ENCODE assay signal across 8 cellular contexts in the genomic region with DNA sequence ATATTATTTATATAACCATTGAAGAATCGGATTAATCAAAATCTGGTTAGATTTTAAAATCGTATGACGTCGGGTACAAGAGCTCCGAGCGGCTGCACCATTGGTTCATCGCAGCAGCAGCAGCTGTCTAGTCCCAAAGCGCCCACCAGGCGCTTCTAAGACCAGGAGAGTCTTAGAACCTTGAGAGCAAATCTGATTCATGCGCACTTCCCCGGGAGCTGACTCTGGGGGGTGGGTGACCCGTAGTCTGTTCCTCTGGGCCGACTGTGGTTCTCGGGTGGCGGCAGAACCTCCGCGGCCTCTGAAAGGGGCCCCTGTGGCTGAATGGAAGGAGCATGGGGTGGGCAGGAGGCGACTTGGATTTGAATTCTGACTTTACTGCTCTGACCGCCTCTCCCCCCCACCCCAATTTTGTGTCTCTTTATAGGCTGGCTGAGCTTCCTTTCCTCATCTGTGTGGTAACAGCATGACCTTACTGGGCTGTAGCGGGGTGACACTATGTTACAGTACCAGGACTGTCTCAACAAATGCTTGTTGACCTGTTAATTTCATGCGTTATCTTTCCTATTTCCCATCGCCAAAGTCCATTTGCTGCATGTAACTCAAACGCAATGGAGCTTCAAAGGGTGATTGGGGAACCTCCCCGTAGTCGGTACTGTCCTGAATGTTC.
DNase-seq lines count a peak whose midpoint lies in the region; ATAC-seq and TF ChIP-seq lines count a peak whose summit lies in the region.

No MANE protein-coding gene starts in this region.

- peak overlapping the region; percentile 94 for H3K4me3 ChIP-seq in DOHH2 (ENCODE audit: low read length)
- no peak overlapping the region for H3K4me3 ChIP-seq in neuronal stem cell (ENCODE audit: low read length in 2 of 2)
- H3K4me3 ChIP-seq in adrenal gland, result peak overlapping the region in 1 of 4 donors; percentile 69

- no peak overlapping the region for H3K14ac ChIP-seq in neuronal stem cell (ENCODE audit: low read length)

- no peak for TF ChIP-seq POLR2A in adrenal gland (IDR thresholded peaks at IDR 0.05)

- H2BK12ac ChIP-seq in neuronal stem cell (ENCODE audit: low read length), result no peak overlapping the region

- peak; percentile 91 for DNase-seq in NAMALWA (ENCODE audit: low spot score)
- DNase-seq in ecto neural progenitor cell (ENCODE audit: low spot score), result peak; percentile 62
- DNase-seq in neuronal stem cell (ENCODE audit: low spot score), result peak; percentile 14
- DNase-seq in NCI-H2227 treated with DMSO at 0.1 percent for 48 hours (lab: John Stamatoyannopoulos, UW), result no peak
- no peak for DNase-seq in adrenal gland
- no peak for DNase-seq in stimulated activated CD4-positive, alpha-beta T cell treated with anti-CD3 and anti-CD28 coated beads, Interleukin-2, amount 100 ng/mL, for 48 hours

- H2BK120ac ChIP-seq in neuronal stem cell (ENCODE audit: low read depth, low read length), result no peak overlapping the region

- H3K9me3 ChIP-seq in DOHH2 (ENCODE audit: control insufficient read depth, insufficient read depth, low read length) (no peaks in the 10 kb centered on the region), neuronal stem cell (replicated peaks in 1 of 2; ENCODE audit: control insufficient read depth in 2 of 2, insufficient read depth in 1 of 2, low read depth in 1 of 2, low read length in 2 of 2) (peaks cover 0 to 6% of the 10 kb centered on the region in 2 donors), adrenal gland (replicated peaks in 1 of 3) (no peaks in the 10 kb centered on the region)

- no peaks in the 10 kb centered on the region for H3K79me1 ChIP-seq in neuronal stem cell (ENCODE audit: low read depth, low read length)

- no peak overlapping the region for H3K4ac ChIP-seq in neuronal stem cell (ENCODE audit: low read length)

- intact Hi-C loops in adrenal gland (cut with DNase I), result no loop called here

- no peak overlapping the region for H2BK5ac ChIP-seq in neuronal stem cell (ENCODE audit: low read length)

- H4K8ac ChIP-seq in neuronal stem cell (ENCODE audit: low read depth, low read length), result no peak overlapping the region

- H2BK15ac ChIP-seq in neuronal stem cell (ENCODE audit: low read length), result no peak overlapping the region

- peak overlapping the region; percentile 73 for H2AFZ ChIP-seq in neuronal stem cell (ENCODE audit: low read length)

- no CpG with 5 or more reads among the region's 25 CpGs for WGBS in neuronal stem cell (ENCODE audit: extremely low coverage in 2 of 2, insufficient read length in 2 of 2, insufficient replicate concordance in 1 of 2), 2 donors
- 38 to 46% (median 40%) methylated on average over 20 to 25 of the region's 25 CpGs for WGBS in adrenal gland, 4 donors

- peaks cover 22% of the 10 kb centered on the region for H3F3A ChIP-seq in DOHH2 (ENCODE audit: control insufficient read depth, insufficient read depth)

- H4K91ac ChIP-seq in neuronal stem cell (ENCODE audit: low read depth, low read length, poor library complexity), result no peak overlapping the region

- peak overlapping the region; percentile 98 for H3K27ac ChIP-seq in DOHH2 (ENCODE audit: low read depth, low read length)
- no peak overlapping the region for H3K27ac ChIP-seq in neuronal stem cell (replicated peaks; ENCODE audit: low read length)
- H3K27ac ChIP-seq in adrenal gland, result no peak overlapping the region

- H3K4me2 ChIP-seq in DOHH2 (ENCODE audit: low read length) (peak overlapping the region; percentile 78), neuronal stem cell (ENCODE audit: insufficient read depth, low read length, poor library complexity, severe bottlenecking) (peak overlapping the region; percentile 90)

- peaks cover 21% of the 10 kb centered on the region for H3K36me3 ChIP-seq in DOHH2 (ENCODE audit: control insufficient read depth, low read length)
- H3K36me3 ChIP-seq in neuronal stem cell (replicated peaks in 1 of 2; ENCODE audit: control insufficient read depth in 2 of 2, insufficient read depth in 2 of 2, low read length in 2 of 2), result no peaks in the 10 kb centered on the region
- H3K36me3 ChIP-seq in adrenal gland (replicated peaks in 1 of 2), result no peaks in the 10 kb centered on the region

- TF ChIP-seq CTCF in DOHH2 (IDR thresholded peaks at IDR 0.05; ENCODE audit: low read depth, low read length, poor library complexity, severe bottlenecking) (peak; percentile 12), adrenal gland (IDR thresholded peaks at IDR 0.05) (no peak)

- H3K23ac ChIP-seq in neuronal stem cell (ENCODE audit: low read depth, low read length, poor library complexity), result no peak overlapping the region

- H4K20me1 ChIP-seq in DOHH2 (ENCODE audit: control insufficient read depth, insufficient read depth, low read depth, low read length), result no peaks in the 10 kb centered on the region

- peaks cover 29% of the 10 kb centered on the region for H3K4me1 ChIP-seq in DOHH2 (ENCODE audit: control insufficient read depth, low read length)
- peaks cover 0 to 10% of the 10 kb centered on the region in 2 donors for H3K4me1 ChIP-seq in neuronal stem cell (ENCODE audit: control insufficient read depth in 2 of 2, insufficient read depth in 1 of 2, low read depth in 1 of 2, low read length in 2 of 2)
- peaks cover 7 to 23% of the 10 kb centered on the region in 2 donors for H3K4me1 ChIP-seq in adrenal gland (replicated peaks in 1 of 2)

- peaks cover 36% of the 10 kb centered on the region for H3K79me2 ChIP-seq in DOHH2 (ENCODE audit: control insufficient read depth, low read length)

- H2AK5ac ChIP-seq in neuronal stem cell (ENCODE audit: low read depth, low read length), result no peak overlapping the region

- no peak overlapping the region for H3K18ac ChIP-seq in neuronal stem cell (ENCODE audit: low read length)

- no peak for ATAC-seq in HG02623 (IDR thresholded peaks at IDR 0.05; ENCODE audit: unreplicated experiment)

- H3K9me2 ChIP-seq in DOHH2 (replicated peaks; ENCODE audit: control insufficient read depth, low read length), result no peaks in the 10 kb centered on the region

- no peaks in the 10 kb centered on the region for H3K27me3 ChIP-seq in DOHH2 (ENCODE audit: control insufficient read depth, low read length)
- peaks cover 32 to 88% (median 67%) of the 10 kb centered on the region in 3 experiments for H3K27me3 ChIP-seq in neuronal stem cell (ENCODE audit: control insufficient read depth in 3 of 3, insufficient read depth in 3 of 3, low read depth in 1 of 3, low read length in 3 of 3)
- peaks cover 26% of the 10 kb centered on the region for H3K27me3 ChIP-seq in adrenal gland

- no peak overlapping the region for H3K9ac ChIP-seq in neuronal stem cell (ENCODE audit: low read depth, low read length, poor library complexity)

Comparison
In these comparisons a context has a peak if more than half of its experiments do, and no peak if none do; other contexts are left out.
1. DNase-seq: peak in NAMALWA (single experiment), ecto neural progenitor cell (single experiment) and neuronal stem cell (single experiment); none in NCI-H2227 treated with DMSO at 0.1 percent for 48 hours (single experiment), adrenal gland (0 of 7) and stimulated activated CD4-positive, alpha-beta T cell treated with anti-CD3 and anti-CD28 coated beads, Interleukin-2, amount 100 ng/mL, for 48 hours (0 of 2).